In genomic region chr1:217630711-217631591, GRCh38 we compare ENCODE assay signal across 8 cellular contexts. TPM values are rescaled to one million over a fixed set of nuclear protein-coding genes. Genes with fewer than 3 reads are reported as not detected.
DNase-seq lines count a peak whose midpoint lies in the region; ATAC-seq and TF ChIP-seq lines count a peak whose summit lies in the region.

Gene GPATCH2, minus strand, starts transcription at chr1:217631090. Its CDS starts 119 bp downstream, at chr1:217630971.
Gene SPATA17, plus strand, starts transcription at chr1:217631344. Its CDS starts 35 bp downstream, at chr1:217631379.

- H3K4me1 Mint-ChIP-seq in GM23338 (peaks cover 9% of the 10 kb centered on the region; the same call in 2 of the 3 replicates), nephron (peaks cover 30% of the 10 kb centered on the region)
- H3K4me1 Mint-ChIP-seq in activated T-helper 2 cell treated with anti-CD3 and anti-CD28 coated beads, Interferon-gamma antibody, Interleukin-2, Interleukin-4, amounts not matched to agents 10 μg/mL and 5 μg/mL and 100 μg/mL, durations not matched to agents 14 hours and 24 hours and 36 hours (ENCODE audit: low read depth) = peaks cover 30% of the 10 kb centered on the region

- H3K27me3 ChIP-seq in GM23338 (ENCODE audit: insufficient read depth) = no peaks in the 10 kb centered on the region

- H3K4me1 ChIP-seq in GM23338 (ENCODE audit: insufficient read depth) = peaks cover 5% of the 10 kb centered on the region; the same call in 1 of the 2 replicates

- peak within 1 kb of the TSS; percentile 83; the same call in 1 of the 2 replicates for H2AFZ ChIP-seq in GM23338

- H3K27ac Mint-ChIP-seq in GM23338 (peak within 1 kb of the TSS; percentile 100), nephron (peak within 1 kb of the TSS; percentile 99 to 100 (median 99))
- H3K27ac Mint-ChIP-seq in activated T-helper 2 cell treated with anti-CD3 and anti-CD28 coated beads, Interferon-gamma antibody, Interleukin-2, Interleukin-4, amounts not matched to agents 10 μg/mL and 5 μg/mL and 100 μg/mL, durations not matched to agents 14 hours and 24 hours and 36 hours = peak within 1 kb of the TSS; percentile 98

- peaks cover 48% of the 10 kb centered on the region for H3K79me2 ChIP-seq in GM23338 (replicated peaks; ENCODE audit: insufficient read depth)

- H3K4me3 Mint-ChIP-seq in GM23338 = peak within 1 kb of the TSS; percentile 86
- H3K4me3 Mint-ChIP-seq in activated T-helper 2 cell treated with anti-CD3 and anti-CD28 coated beads, Interferon-gamma antibody, Interleukin-2, Interleukin-4, amounts not matched to agents 10 μg/mL and 5 μg/mL and 100 μg/mL, durations not matched to agents 14 hours and 24 hours and 36 hours (ENCODE audit: low read depth) = peak within 1 kb of the TSS; percentile 96
- peak within 1 kb of the TSS; percentile 83 to 92 (median 86) for H3K4me3 Mint-ChIP-seq in nephron

- TF ChIP-seq CTCF in GM23338 (conservative IDR thresholded peaks at IDR 0.05; ENCODE audit: low read depth in 2 of 2) (no peak), fibroblast of the aortic adventitia (IDR thresholded peaks at IDR 0.05; ENCODE audit: insufficient read depth, low read length) (peak; percentile 40), nephron (IDR thresholded peaks at IDR 0.05; ENCODE audit: unreplicated experiment in 3 of 3) (peak in 2 of 3 experiments; percentile 19 to 44)

- peak; percentile 98 for ATAC-seq in GM23338
- peak; percentile 86 for ATAC-seq in stimulated activated naive CD8-positive, alpha-beta T cell treated with anti-CD3 and anti-CD28 coated beads, Interleukin-15, Interleukin-2, amounts not matched to agents 100 U/mL and 50 U/mL, for 24 hours

- no peaks in the 10 kb centered on the region for H3F3A ChIP-seq in GM23338 (replicated peaks; ENCODE audit: low read depth)

- intact Hi-C loops in activated T-helper 2 cell treated with anti-CD3 and anti-CD28 coated beads, Interferon-gamma antibody, Interleukin-2, Interleukin-4, amounts not matched to agents 10 μg/mL and 5 μg/mL and 100 μg/mL, durations not matched to agents 14 hours and 24 hours and 36 hours (cut with micrococcal nuclease) = loop anchor here (1.0 kb wide), 1 partner anchor 10 kb away; no protein-coding TSS in a partner anchor

- peak; percentile 93 for DNase-seq in ELF-1 (ENCODE audit: low read depth, low spot score)
- peak; percentile 94 for DNase-seq in GM23338 (ENCODE audit: low spot score)
- DNase-seq in Kasumi-1 (lab: John Stamatoyannopoulos, UW) = peak; percentile 89 to 91
- DNase-seq in RPMI8226 = peak; percentile 94
- DNase-seq in activated T-helper 2 cell treated with anti-CD3 and anti-CD28 coated beads, Interferon-gamma antibody, Interleukin-2, Interleukin-4, amounts not matched to agents 10 μg/mL and 5 μg/mL and 100 μg/mL, durations not matched to agents 14 hours and 24 hours and 36 hours (ENCODE audit: low spot score) = peak; percentile 76
- DNase-seq in fibroblast of the aortic adventitia (ENCODE audit: low read depth) = peak; percentile 94
- peak; percentile 72 for DNase-seq in stimulated activated naive CD8-positive, alpha-beta T cell treated with anti-CD3 and anti-CD28 coated beads, Interleukin-15, Interleukin-2, amounts not matched to agents 100 U/mL and 50 U/mL, for 24 hours

- no peaks in the 10 kb centered on the region for H4K20me1 ChIP-seq in GM23338 (replicated peaks; ENCODE audit: insufficient read depth)

- H3K4me3 ChIP-seq in GM23338 (peak within 1 kb of the TSS; percentile 65), fibroblast of the aortic adventitia (ENCODE audit: low read depth, low read length) (peak within 1 kb of the TSS; percentile 69)

- no peaks in the 10 kb centered on the region for H3K27me3 Mint-ChIP-seq in GM23338 (ENCODE audit: insufficient read depth, low read depth, poor library complexity)
- peaks cover 4% of the 10 kb centered on the region for H3K27me3 Mint-ChIP-seq in activated T-helper 2 cell treated with anti-CD3 and anti-CD28 coated beads, Interferon-gamma antibody, Interleukin-2, Interleukin-4, amounts not matched to agents 10 μg/mL and 5 μg/mL and 100 μg/mL, durations not matched to agents 14 hours and 24 hours and 36 hours (ENCODE audit: low read depth)
- H3K27me3 Mint-ChIP-seq in nephron (ENCODE audit: low read depth) = peaks cover 4% of the 10 kb centered on the region

- no peaks in the 10 kb centered on the region for H3K9me2 ChIP-seq in GM23338 (ENCODE audit: insufficient read depth)

- H3K9me3 Mint-ChIP-seq in GM23338 (no peaks in the 10 kb centered on the region), nephron (no peaks in the 10 kb centered on the region)
- H3K9me3 Mint-ChIP-seq in activated T-helper 2 cell treated with anti-CD3 and anti-CD28 coated beads, Interferon-gamma antibody, Interleukin-2, Interleukin-4, amounts not matched to agents 10 μg/mL and 5 μg/mL and 100 μg/mL, durations not matched to agents 14 hours and 24 hours and 36 hours = no peaks in the 10 kb centered on the region

- H3K36me3 Mint-ChIP-seq in GM23338 (ENCODE audit: low read depth) = no peaks in the 10 kb centered on the region
- H3K36me3 Mint-ChIP-seq in activated T-helper 2 cell treated with anti-CD3 and anti-CD28 coated beads, Interferon-gamma antibody, Interleukin-2, Interleukin-4, amounts not matched to agents 10 μg/mL and 5 μg/mL and 100 μg/mL, durations not matched to agents 14 hours and 24 hours and 36 hours (ENCODE audit: low read depth) = no peaks in the 10 kb centered on the region
- H3K36me3 Mint-ChIP-seq in nephron (ENCODE audit: low read depth) = no peaks in the 10 kb centered on the region

- no peaks in the 10 kb centered on the region for H3K36me3 ChIP-seq in GM23338 (ENCODE audit: insufficient read depth)

- peak within 1 kb of the TSS; percentile 70; the same call in 1 of the 2 replicates for H3K27ac ChIP-seq in GM23338 (ENCODE audit: low read depth)

- H3K4me2 ChIP-seq in GM23338 = peak within 1 kb of the TSS; percentile 80

TF ChIP-seq in GM23338, 12 proteins besides CTCF, POLR2A, EP300 and RAD21:
- peak; percentile 11; the same call in 1 of the 2 replicates for TF ChIP-seq ETS1 (IDR thresholded peaks at IDR 0.05)
- TF ChIP-seq STAT1 (IDR thresholded peaks at IDR 0.05; ENCODE audit: unreplicated experiment) = no peak
- peak; percentile 85 for TF ChIP-seq POLR2AphosphoS5 (IDR thresholded peaks at IDR 0.05; ENCODE audit: low read depth)
TF ChIP-seq in GM23338: peak in this region for 2.

RNA-seq across cellular contexts. Expression of gene GPATCH2, which starts in this region (rescaled TPM):
- 19.4 and 26.7 TPM in 2 replicates for total RNA-seq in GM23338 (2014; rRNA removed; shearing (Covaris generic))
- 11.1 and 12.3 TPM in 2 replicates for polyA plus RNA-seq in GM23338 (2016; fragmentation: Nextera tagmentation; extraction: Ambion mirVana)
- 8.9 and 10.7 TPM in 2 replicates for total RNA-seq in activated T-helper 2 cell treated with anti-CD3 and anti-CD28 coated beads, Interferon-gamma antibody, Interleukin-2, Interleukin-4, amounts not matched to agents 10 μg/mL and 5 μg/mL and 100 μg/mL, durations not matched to agents 14 hours and 24 hours and 36 hours
- 23.6 and 39.6 TPM in 2 replicates for total RNA-seq in fibroblast of the aortic adventitia (ENCODE audit: low replicate concordance)

RNA-seq across cellular contexts. Expression of gene SPATA17, which starts in this region (rescaled TPM):
- 1.3 and 3.5 TPM in 2 replicates for total RNA-seq in GM23338 (2014; rRNA removed; shearing (Covaris generic))
- polyA plus RNA-seq in GM23338 (2016; fragmentation: Nextera tagmentation; extraction: Ambion mirVana) = 1.2 and 1.4 TPM in 2 replicates
- total RNA-seq in activated T-helper 2 cell treated with anti-CD3 and anti-CD28 coated beads, Interferon-gamma antibody, Interleukin-2, Interleukin-4, amounts not matched to agents 10 μg/mL and 5 μg/mL and 100 μg/mL, durations not matched to agents 14 hours and 24 hours and 36 hours = not detected in 2 replicates
- total RNA-seq in fibroblast of the aortic adventitia (ENCODE audit: low replicate concordance) = 1.8 and 2.9 TPM in 2 replicates

Comparison
In these comparisons a context has a peak if more than half of its experiments do, and no peak if none do; other contexts are left out.
1. Peak in every context shown above with its lines: DNase-seq, ATAC-seq, H3K4me3 ChIP-seq and H3K27ac ChIP-seq.
2. CTCF ChIP-seq: peak in fibroblast of the aortic adventitia (single experiment) and nephron (2 of 3); none in GM23338 (0 of 2).